Comparison of ENCODE assay signal across 2 cellular contexts in genomic region chr4:10582059-10582686, GRCh38.
TF ChIP-seq lines count a peak whose summit lies in the region.

No MANE protein-coding gene starts in this region.

TF ChIP-seq in HCT116, 20 proteins besides CTCF, POLR2A, EP300 and RAD21:
- no peak for TF ChIP-seq SIN3A (IDR thresholded peaks at IDR 0.05; ENCODE audit: low read depth)
- TF ChIP-seq CEBPB (IDR thresholded peaks at IDR 0.05; ENCODE audit: low read depth), result no peak
- no peak for TF ChIP-seq TCF7L2 (IDR thresholded peaks at IDR 0.05; ENCODE audit: borderline replicate concordance, extremely low read depth, insufficient read depth, insufficient read length)
- no peak for TF ChIP-seq ZBTB33 (IDR thresholded peaks at IDR 0.05; ENCODE audit: extremely low read depth, insufficient replicate concordance, low read length)
- TF ChIP-seq EGR1 (IDR thresholded peaks at IDR 0.05; ENCODE audit: low read depth), result no peak
- TF ChIP-seq CBX3 (IDR thresholded peaks at IDR 0.05; ENCODE audit: low read depth), result no peak
- TF ChIP-seq ZFX (IDR thresholded peaks at IDR 0.05), result no peak
- TF ChIP-seq JUND (IDR thresholded peaks at IDR 0.05), result no peak
- TF ChIP-seq FOSL1 (IDR thresholded peaks at IDR 0.05; ENCODE audit: low read depth), result no peak
- TF ChIP-seq EZH2 (IDR thresholded peaks at IDR 0.05), result no peak
- no peak for TF ChIP-seq EZH2phosphoT487 (IDR thresholded peaks at IDR 0.05; ENCODE audit: borderline replicate concordance)

TF ChIP-seq in H1, 55 proteins besides CTCF, POLR2A, EP300 and RAD21:
- TF ChIP-seq SP2 (IDR thresholded peaks at IDR 0.05; ENCODE audit: low read length), result no peak
- TF ChIP-seq KDM1A (IDR thresholded peaks at IDR 0.05; ENCODE audit: borderline replicate concordance, low read length), result no peak
- TF ChIP-seq SRF (IDR thresholded peaks at IDR 0.05; ENCODE audit: low read depth, low read length), result no peak
- no peak for TF ChIP-seq RBBP5 (IDR thresholded peaks at IDR 0.05; ENCODE audit: borderline replicate concordance, low read depth, low read length)
- no peak for TF ChIP-seq BCL11A (IDR thresholded peaks at IDR 0.05; ENCODE audit: low read depth in 2 of 2, low read length in 2 of 2)
- TF ChIP-seq SP1 (IDR thresholded peaks at IDR 0.05; ENCODE audit: low read depth, low read length), result no peak
- TF ChIP-seq CREB1 (IDR thresholded peaks at IDR 0.05), result no peak
- TF ChIP-seq BRCA1 (IDR thresholded peaks at IDR 0.05; ENCODE audit: low read depth, low read length), result no peak
- TF ChIP-seq EGR1 (IDR thresholded peaks at IDR 0.05; ENCODE audit: borderline replicate concordance, low read depth, low read length), result no peak
